Comparison of ENCODE assay signal across 11 cellular contexts in the genomic region with DNA sequence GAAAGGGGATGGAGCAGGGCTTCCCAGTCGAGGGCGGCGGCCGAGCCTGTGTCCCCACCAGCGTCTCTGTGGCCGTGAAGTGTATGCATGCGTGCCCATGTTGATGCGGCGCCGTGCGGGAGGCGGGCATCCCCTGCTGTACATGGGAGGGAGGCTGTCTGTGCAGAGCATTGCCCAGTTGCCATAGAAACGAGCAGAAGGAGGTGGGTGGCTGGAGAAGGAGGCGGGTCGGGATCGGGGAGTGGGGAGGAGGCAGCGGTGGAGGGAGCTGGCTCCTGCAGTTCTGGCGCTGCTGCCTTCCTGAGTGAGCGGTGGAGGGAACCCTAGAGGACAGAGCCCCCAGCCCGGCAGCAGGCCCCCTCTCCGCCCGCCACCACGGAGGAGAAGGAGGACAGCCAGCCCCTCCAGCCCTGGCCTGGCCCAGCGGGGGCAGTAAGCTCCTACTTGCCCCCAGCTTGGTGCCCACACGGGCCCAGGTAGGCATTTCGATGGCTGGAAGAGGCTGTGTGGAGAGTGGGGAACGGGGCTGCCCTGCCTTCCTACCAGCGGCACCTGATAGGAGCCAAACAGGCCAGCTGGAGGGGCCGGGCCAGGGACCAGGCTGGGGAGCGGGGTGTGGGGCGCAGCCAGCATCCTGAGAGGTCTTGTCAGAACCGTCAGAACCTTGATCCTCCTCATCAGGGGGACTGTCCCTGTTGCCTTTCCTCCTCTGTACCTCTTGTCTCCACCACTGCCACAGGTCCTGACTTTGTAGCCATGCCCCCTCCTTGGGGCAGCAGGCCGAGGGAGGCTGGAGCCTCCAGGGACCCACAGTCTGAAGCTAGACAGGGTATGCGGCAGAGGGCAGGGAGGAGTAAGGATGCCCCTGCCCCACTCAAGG. TPM values are rescaled to one million over a fixed set of nuclear protein-coding genes. Genes with fewer than 3 reads are reported as not detected.
DNase-seq lines count a peak whose midpoint lies in the region; ATAC-seq and TF ChIP-seq lines count a peak whose summit lies in the region.
"Had no signal": no experiment of that assay in that cellular context is flagged by ENCODE, and none has a peak within 500 bp of the region (broad histone marks: within the 10 kb centered on the region; RNA-seq: fewer than 3 reads in every experiment).

No MANE protein-coding gene starts in this region.

- no peak for ATAC-seq in T-helper 17 cell
- ATAC-seq: activated naive CD4-positive, alpha-beta T cell treated with anti-CD3 and anti-CD28 coated beads, Interleukin-2, amount 50 U/mL, for 72 hours; naive thymus-derived CD8-positive, alpha-beta T cell had no signal

- H3K4me1 ChIP-seq in A673 (ENCODE audit: insufficient read depth, low read length, poor library complexity, severe bottlenecking): no peaks in the 10 kb centered on the region
- H3K4me1 ChIP-seq in endocrine pancreas (ENCODE audit: control insufficient read depth, insufficient read depth, low read length): no peaks in the 10 kb centered on the region
- H3K4me1 ChIP-seq in mesendoderm (ENCODE audit: control insufficient read depth, low read depth, low read length): peaks cover 7% of the 10 kb centered on the region

- H3K27ac ChIP-seq in A673 (ENCODE audit: low read depth, low read length, poor library complexity, severe bottlenecking) (no peak overlapping the region), mesendoderm (ENCODE audit: low read depth, low read length) (no peak overlapping the region)
- H3K27ac ChIP-seq: thoracic aorta had no signal

- H3K23ac ChIP-seq in mesendoderm (ENCODE audit: low read length): no peak overlapping the region

- H4K8ac ChIP-seq in mesendoderm (ENCODE audit: low read depth, low read length): no peak overlapping the region

- POLR2A ChIA-PET in A673 (lab: Charles Lee; ENCODE audit: low non-redundant PET): no interaction called here

- CTCF ChIA-PET in A673 (lab: Charles Lee): no interaction called here

- H3K9me3 ChIP-seq in A673 (ENCODE audit: low read depth, low read length, poor library complexity, severe bottlenecking): no peaks in the 10 kb centered on the region
- H3K9me3 ChIP-seq in endocrine pancreas (ENCODE audit: control insufficient read depth, low read length): no peaks in the 10 kb centered on the region
- H3K9me3 ChIP-seq in T-helper 17 cell (ENCODE audit: control insufficient read depth, low read length, poor library complexity, severe bottlenecking): no peaks in the 10 kb centered on the region
- H3K9me3 ChIP-seq: thoracic aorta had no signal

- peak overlapping the region; percentile 74 for H3K4me2 ChIP-seq in mesendoderm (ENCODE audit: low read length)

- no peaks in the 10 kb centered on the region for H3K27me3 ChIP-seq in A673 (replicated peaks; ENCODE audit: insufficient read depth, low read depth, low read length, poor library complexity)
- H3K27me3 ChIP-seq in endocrine pancreas (ENCODE audit: control insufficient read depth, insufficient read depth, low read length): no peaks in the 10 kb centered on the region
- H3K27me3 ChIP-seq in mesendoderm (ENCODE audit: insufficient read depth, low read length, poor library complexity): no peaks in the 10 kb centered on the region

- H3K18ac ChIP-seq in mesendoderm (ENCODE audit: low read length): no peak overlapping the region

- H2BK15ac ChIP-seq in mesendoderm (replicated peaks; ENCODE audit: low read depth): no peak overlapping the region

- WGBS in mesendoderm (ENCODE audit: extremely low coverage, insufficient coverage, low lambda C conversion rate): no CpG with 5 or more reads among the region's 34 CpGs

- intact Hi-C loops in A673 (cut with micrococcal nuclease; ENCODE audit: unreplicated experiment): no loop called here

- H2AK5ac ChIP-seq in mesendoderm (ENCODE audit: low read length): no peak overlapping the region

- H3K27ac Mint-ChIP-seq in T-helper 17 cell: no peak overlapping the region
- H3K27ac Mint-ChIP-seq: activated naive CD4-positive, alpha-beta T cell treated with anti-CD3 and anti-CD28 coated beads, Interleukin-2, amount 50 U/mL, for 72 hours; naive thymus-derived CD8-positive, alpha-beta T cell had no signal

- H3K56ac ChIP-seq in mesendoderm (ENCODE audit: low read length): peak overlapping the region; percentile 0

- H2BK120ac ChIP-seq in mesendoderm (ENCODE audit: low read depth, low read length): no peak overlapping the region

- H3K36me3 ChIP-seq in A673 (ENCODE audit: insufficient read depth, low read length, poor library complexity, severe bottlenecking): no peaks in the 10 kb centered on the region
- H3K36me3 ChIP-seq in endocrine pancreas (ENCODE audit: control insufficient read depth, insufficient read depth, low read length): no peaks in the 10 kb centered on the region
- no peaks in the 10 kb centered on the region for H3K36me3 ChIP-seq in mesendoderm (ENCODE audit: control insufficient read depth, insufficient read depth, low read length)
- H3K36me3 ChIP-seq: thoracic aorta had no signal

- no peaks in the 10 kb centered on the region for H3K79me1 ChIP-seq in mesendoderm (ENCODE audit: low read length)

- peaks cover 5% of the 10 kb centered on the region for H3K36me3 Mint-ChIP-seq in T-helper 17 cell (ENCODE audit: low read depth)
- H3K36me3 Mint-ChIP-seq: activated naive CD4-positive, alpha-beta T cell treated with anti-CD3 and anti-CD28 coated beads, Interleukin-2, amount 50 U/mL, for 72 hours had no signal

- H3K9ac ChIP-seq in endocrine pancreas (ENCODE audit: control insufficient read depth, insufficient read depth, low read length) (peak overlapping the region; percentile 31), mesendoderm (ENCODE audit: low read length) (peak overlapping the region; percentile 25)

- no peak overlapping the region for H2BK5ac ChIP-seq in mesendoderm (ENCODE audit: low read length)

- peaks cover 32% of the 10 kb centered on the region for H3K27me3 Mint-ChIP-seq in T-helper 17 cell

- no peak overlapping the region for H3K4me3 Mint-ChIP-seq in T-helper 17 cell
- H3K4me3 Mint-ChIP-seq: naive thymus-derived CD8-positive, alpha-beta T cell had no signal

- no peak overlapping the region for H3K4ac ChIP-seq in mesendoderm (ENCODE audit: low read depth, low read length)

- DNase-seq in A673 (ENCODE audit: low spot score) (peak; percentile 77), MV-4-11 (lab: John Stamatoyannopoulos, UW) (peak; percentile 44), mesendoderm (peak; percentile 84), GM20000 (ENCODE audit: low spot score) (no peak), DMS53 (lab: John Stamatoyannopoulos, UW) (no peak), epidermal melanocyte (ENCODE audit: insufficient read length, low spot score) (no peak), T-helper 17 cell (no peak)

- H3K79me2 ChIP-seq in mesendoderm (ENCODE audit: control insufficient read depth, insufficient read depth, low read length): no peaks in the 10 kb centered on the region

- BruUV-seq in A673 (replicated peaks; lab: Mats Ljungman, UMichigan): no TSS peak

- H3K4me3 ChIP-seq in A673 (ENCODE audit: low read depth, low read length, poor library complexity, severe bottlenecking): no peak overlapping the region
- H3K4me3 ChIP-seq in endocrine pancreas (ENCODE audit: control insufficient read depth, insufficient read depth, low read length): no peak overlapping the region
- H3K4me3 ChIP-seq in mesendoderm (ENCODE audit: low read length): peak overlapping the region; percentile 38
- H3K4me3 ChIP-seq: thoracic aorta had no signal

- H3K4me1 Mint-ChIP-seq in T-helper 17 cell: peaks cover 2% of the 10 kb centered on the region

- TF ChIP-seq CTCF in A673 (conservative IDR thresholded peaks at IDR 0.05; ENCODE audit: low read depth, low read length) (no peak), GM20000 (IDR thresholded peaks at IDR 0.05; ENCODE audit: extremely low read depth, missing control alignments) (no peak)

- H4K5ac ChIP-seq in mesendoderm (ENCODE audit: low read length): no peak overlapping the region

RNA-seq across cellular contexts. Expression of a gene that starts 41.3 kb away (rescaled TPM):
- total RNA-seq in A673 (2021) (0.22 TPM in 1 of 2 replicates, not detected in the other), T-helper 17 cell (under 1 TPM; 0.23 to 0.35 TPM)
- 0.08 TPM for polyA plus RNA-seq in mesendoderm (2013, experiment 1 of 2)
- polyA plus RNA-seq in mesendoderm (2013, experiment 2 of 2): 0.08 TPM
- total RNA-seq: naive thymus-derived CD8-positive, alpha-beta T cell; thoracic aorta had no signal
- polyA plus RNA-seq: naive thymus-derived CD8-positive, alpha-beta T cell had no signal

RNA-seq across cellular contexts. Expression of a gene that starts 49.0 kb away (rescaled TPM):
- 0.13 TPM in 1 of 2 replicates, not detected in the other for total RNA-seq in A673 (2021)
- 4.6 TPM for polyA plus RNA-seq in mesendoderm (2013, experiment 1 of 2)
- polyA plus RNA-seq in mesendoderm (2013, experiment 2 of 2): 4.7 TPM
- total RNA-seq in T-helper 17 cell: under 1 TPM; 0.40 to 0.50 TPM

Comparison
In these comparisons a context has a peak if more than half of its experiments do, and no peak if none do; other contexts are left out.
1. DNase-seq: peak in A673 (single experiment), MV-4-11 (single experiment) and mesendoderm (single experiment); none in GM20000 (single experiment), DMS53 (single experiment), epidermal melanocyte (single experiment) and T-helper 17 cell (0 of 3).